ENCODE assay signal across 19 cellular contexts in genomic region chr9:108040783-108041182, GRCh38.
DNase-seq lines count a peak whose midpoint lies in the region; ATAC-seq, FAIRE-seq and TF ChIP-seq lines count a peak whose summit lies in the region.
"Had no signal": no experiment of that assay in that cellular context is flagged by ENCODE, and none has a peak within 500 bp of the region (broad histone marks: within the 10 kb centered on the region; RNA-seq: fewer than 3 reads in every experiment).

No MANE protein-coding gene starts in this region.

- TF ChIP-seq CTCF in RWPE2 (IDR thresholded peaks at IDR 0.05; ENCODE audit: poor library complexity, severe bottlenecking), result no peak

- DNase-seq in GM23248 (peak; percentile 75), RWPE2 (ENCODE audit: low spot score) (peak; percentile 68), renal cortical epithelial cell (ENCODE audit: low read depth) (peak; percentile 81), GM12892 (ENCODE audit: insufficient read length) (no peak), substantia nigra (lab: John Stamatoyannopoulos, UW) (no peak)
- no peak for DNase-seq in stimulated activated naive CD4-positive, alpha-beta T cell treated with Interleukin-2 at 50 U/mL for 16 hours (lab: John Stamatoyannopoulos, UW)
- DNase-seq: activated CD4-positive, alpha-beta T cell treated with anti-CD3 and anti-CD28 coated beads for 4 hours; activated naive CD8-positive, alpha-beta T cell treated with anti-CD3 and anti-CD28 coated beads, Interleukin-2, amount 10 ng/mL, durations not matched to agents 7 days and 5 days; activated T-cell treated with anti-CD3 and anti-CD28 coated beads for 4 hours; colonic mucosa; DND-41; esophagus squamous epithelium; KBM-7; NCI-H1436 treated with DMSO at 0.1 percent for 48 hours; NCI-H524; stimulated activated CD4-positive, alpha-beta T cell treated with anti-CD3 and anti-CD28 coated beads, Interleukin-1b, Interleukin-23, amount 100 ng/mL, for 48 hours; T-helper 2 cell had no signal

- H3K4me1 ChIP-seq in GM23248 (ENCODE audit: insufficient read depth) (peaks cover 30% of the 10 kb centered on the region), RWPE2 (ENCODE audit: insufficient read depth, poor library complexity, severe bottlenecking) (peaks cover 36% of the 10 kb centered on the region)
- H3K4me1 ChIP-seq: colonic mucosa had no signal

- 0% methylated on average over 1 of the region's 1 CpG for WGBS in GM23248 (ENCODE audit: low coverage in 1 of 2, low lambda C conversion rate in 2 of 2, missing lambda C conversion rate in 2 of 2), 2 experiments

- no peaks in the 10 kb centered on the region for H3K27me3 ChIP-seq in GM23248 (replicated peaks; ENCODE audit: insufficient read depth)
- H3K27me3 ChIP-seq in RWPE2 (ENCODE audit: insufficient read depth, poor library complexity, severe bottlenecking), result no peaks in the 10 kb centered on the region
- H3K27me3 ChIP-seq: colonic mucosa, esophagus squamous epithelium had no signal

- ATAC-seq in RWPE2 (ENCODE audit: low read depth), result peak; percentile 81
- ATAC-seq in esophagus mucosa, result peak; percentile 70
- ATAC-seq in HG03196 (IDR thresholded peaks at IDR 0.05; ENCODE audit: unreplicated experiment), result no peak

- no peaks in the 10 kb centered on the region for H4K20me1 ChIP-seq in GM23248 (ENCODE audit: insufficient read depth)

- H3K4me3 ChIP-seq in GM23248, result no peak overlapping the region
- H3K4me3 ChIP-seq in RWPE2 (ENCODE audit: severe bottlenecking), result no peak overlapping the region
- H3K4me3 ChIP-seq: colonic mucosa, esophagus squamous epithelium had no signal

- H3K4me2 ChIP-seq in GM23248 (ENCODE audit: unreplicated experiment), result peak overlapping the region; percentile 45

- TF ChIP-seq POLR2A in GM12892 (IDR thresholded peaks at IDR 0.05; ENCODE audit: low read depth, low read length), result no peak

- H3K36me3 ChIP-seq in GM23248 (ENCODE audit: low read depth) (no peaks in the 10 kb centered on the region), RWPE2 (ENCODE audit: low read depth) (no peaks in the 10 kb centered on the region)
- H3K36me3 ChIP-seq: colonic mucosa, esophagus squamous epithelium had no signal

- in situ Hi-C loops in GM23248 (cut with MboI), result no loop called here

- peak overlapping the region; percentile 19; the same call in 1 of the 2 replicates for H3K9ac ChIP-seq in GM23248

- H3F3A ChIP-seq in GM23248 (ENCODE audit: insufficient read depth), result peaks cover 33% of the 10 kb centered on the region

- H3K9me3 ChIP-seq in GM23248 (ENCODE audit: low read depth) (peaks cover 3% of the 10 kb centered on the region), RWPE2 (ENCODE audit: severe bottlenecking) (peaks cover 15% of the 10 kb centered on the region)
- H3K9me3 ChIP-seq: colonic mucosa had no signal

- H3K79me2 ChIP-seq in GM23248 (ENCODE audit: insufficient read depth), result no peaks in the 10 kb centered on the region

- no peaks in the 10 kb centered on the region for H3K9me2 ChIP-seq in GM23248 (ENCODE audit: insufficient read depth)

- H2AFZ ChIP-seq in GM23248, result no peak overlapping the region

- peak overlapping the region; percentile 61 for H3K27ac ChIP-seq in GM23248
- peak overlapping the region; percentile 99 for H3K27ac ChIP-seq in RWPE2 (ENCODE audit: poor library complexity, severe bottlenecking)
- H3K27ac ChIP-seq in substantia nigra (ENCODE audit: low read depth, low read length, poor library complexity, severe bottlenecking), result no peak overlapping the region
- H3K27ac ChIP-seq: colonic mucosa had no signal

- no peak for FAIRE-seq in GM12892 (lab: Jason Lieb, UNC)

Comparison
In these comparisons a context has a peak if more than half of its experiments do, and no peak if none do; other contexts are left out.
1. DNase-seq: peak in GM23248 (single experiment), RWPE2 (single experiment) and renal cortical epithelial cell (single experiment); none in GM12892 (single experiment), substantia nigra (0 of 49) and stimulated activated naive CD4-positive, alpha-beta T cell treated with Interleukin-2 at 50 U/mL for 16 hours (single experiment).